ENCODE assay signal across 8 cellular contexts in genomic region chr15:84979651-84980050, GRCh38. TPM values are rescaled to one million over a fixed set of nuclear protein-coding genes. Genes with fewer than 3 reads are reported as not detected.
DNase-seq lines count a peak whose midpoint lies in the region; ATAC-seq and TF ChIP-seq lines count a peak whose summit lies in the region.

No MANE protein-coding gene starts in this region.

- H3K4me3 ChIP-seq in iPS-11a (ENCODE audit: low read depth, low read length) (peak overlapping the region; percentile 72), smooth muscle cell (peak overlapping the region; percentile 81)

- H3K27me3 ChIP-seq in smooth muscle cell (ENCODE audit: low read depth), result no peaks in the 10 kb centered on the region

- ATAC-seq in HG02938 (IDR thresholded peaks at IDR 0.05; ENCODE audit: unreplicated experiment), result no peak

- peak overlapping the region; percentile 90 for H3K4me2 ChIP-seq in smooth muscle cell

- no peak for TF ChIP-seq CTCF in smooth muscle cell (IDR thresholded peaks at IDR 0.05; ENCODE audit: borderline replicate concordance, insufficient read depth, poor library complexity, severe bottlenecking)

- H3K4me1 Mint-ChIP-seq in activated T-helper 1 cell treated with anti-CD3 and anti-CD28 coated beads, Interleukin-12 subunit alpha, Interleukin-12 subunit beta, Interleukin-2, Interleukin-4 antibody, amounts not matched to agents 30 ng/mL and 10 ng/mL and 1 ng/mL, durations not matched to agents 14 hours and 24 hours and 36 hours (ENCODE audit: low read depth), result peaks cover 29% of the 10 kb centered on the region

- H2AFZ ChIP-seq in smooth muscle cell (ENCODE audit: low read depth), result peak overlapping the region; percentile 89

- H3K9ac ChIP-seq in smooth muscle cell (ENCODE audit: low read depth), result no peak overlapping the region

- peaks cover 3% of the 10 kb centered on the region for H3K36me3 Mint-ChIP-seq in activated T-helper 1 cell treated with anti-CD3 and anti-CD28 coated beads, Interleukin-12 subunit alpha, Interleukin-12 subunit beta, Interleukin-2, Interleukin-4 antibody, amounts not matched to agents 30 ng/mL and 10 ng/mL and 1 ng/mL, durations not matched to agents 14 hours and 24 hours and 36 hours (ENCODE audit: low read depth)

- DNase-seq in HuH-7 (ENCODE audit: low spot score) (peak; percentile 52), smooth muscle cell (lab: John Stamatoyannopoulos, UW; ENCODE audit: unreplicated experiment) (no peak), epidermal melanocyte (ENCODE audit: insufficient read length, low spot score) (no peak), NCI-H345 treated with DMSO at 0.1 percent for 48 hours (lab: John Stamatoyannopoulos, UW; ENCODE audit: unreplicated experiment) (no peak), SKM-1 (lab: John Stamatoyannopoulos, UW; ENCODE audit: unreplicated experiment) (no peak)
- DNase-seq in activated T-helper 1 cell treated with anti-CD3 and anti-CD28 coated beads, Interleukin-12 subunit alpha, Interleukin-12 subunit beta, Interleukin-2, Interleukin-4 antibody, amounts not matched to agents 30 ng/mL and 10 ng/mL and 1 ng/mL, durations not matched to agents 14 hours and 24 hours and 36 hours (ENCODE audit: low spot score), result no peak

- peaks cover 18% of the 10 kb centered on the region for H3K27me3 Mint-ChIP-seq in activated T-helper 1 cell treated with anti-CD3 and anti-CD28 coated beads, Interleukin-12 subunit alpha, Interleukin-12 subunit beta, Interleukin-2, Interleukin-4 antibody, amounts not matched to agents 30 ng/mL and 10 ng/mL and 1 ng/mL, durations not matched to agents 14 hours and 24 hours and 36 hours (ENCODE audit: insufficient read depth)

- peaks cover 10% of the 10 kb centered on the region for H3K79me2 ChIP-seq in smooth muscle cell (ENCODE audit: low read depth)

- no peaks in the 10 kb centered on the region for H3K9me3 ChIP-seq in smooth muscle cell (replicated peaks; ENCODE audit: low read depth)

- H3K27ac ChIP-seq in smooth muscle cell (ENCODE audit: low read depth), result no peak overlapping the region

- peaks cover 24% of the 10 kb centered on the region for H4K20me1 ChIP-seq in smooth muscle cell (ENCODE audit: low read depth)

- 20% methylated on average over 16 of the region's 16 CpGs for WGBS in smooth muscle cell (ENCODE audit: low lambda C conversion rate)

- H3K4me3 Mint-ChIP-seq in activated T-helper 1 cell treated with anti-CD3 and anti-CD28 coated beads, Interleukin-12 subunit alpha, Interleukin-12 subunit beta, Interleukin-2, Interleukin-4 antibody, amounts not matched to agents 30 ng/mL and 10 ng/mL and 1 ng/mL, durations not matched to agents 14 hours and 24 hours and 36 hours, result peak overlapping the region; percentile 95

- peaks cover 4% of the 10 kb centered on the region for H3K4me1 ChIP-seq in smooth muscle cell (ENCODE audit: low read depth)

- H3K36me3 ChIP-seq in smooth muscle cell (ENCODE audit: low read depth), result no peaks in the 10 kb centered on the region

- H3K27ac Mint-ChIP-seq in activated T-helper 1 cell treated with anti-CD3 and anti-CD28 coated beads, Interleukin-12 subunit alpha, Interleukin-12 subunit beta, Interleukin-2, Interleukin-4 antibody, amounts not matched to agents 30 ng/mL and 10 ng/mL and 1 ng/mL, durations not matched to agents 14 hours and 24 hours and 36 hours, result peak overlapping the region; percentile 98

- intact Hi-C loops in activated T-helper 1 cell treated with anti-CD3 and anti-CD28 coated beads, Interleukin-12 subunit alpha, Interleukin-12 subunit beta, Interleukin-2, Interleukin-4 antibody, amounts not matched to agents 30 ng/mL and 10 ng/mL and 1 ng/mL, durations not matched to agents 14 hours and 24 hours and 36 hours (cut with micrococcal nuclease), result loop anchor here (1.0 to 10.0 kb wide), 13 partner anchors 51 to 1775 kb away; partner anchors contain the start of genes AKAP13, HDGFL3, SEC11A and ZNF592

- H3K9me3 Mint-ChIP-seq in activated T-helper 1 cell treated with anti-CD3 and anti-CD28 coated beads, Interleukin-12 subunit alpha, Interleukin-12 subunit beta, Interleukin-2, Interleukin-4 antibody, amounts not matched to agents 30 ng/mL and 10 ng/mL and 1 ng/mL, durations not matched to agents 14 hours and 24 hours and 36 hours, result no peaks in the 10 kb centered on the region

- peaks cover 3% of the 10 kb centered on the region for H3F3A ChIP-seq in smooth muscle cell (ENCODE audit: low read depth)

RNA-seq across cellular contexts. Expression of gene PDE8A, which starts 2.0 kb away (rescaled TPM):
- total RNA-seq in activated T-helper 1 cell treated with anti-CD3 and anti-CD28 coated beads, Interleukin-12 subunit alpha, Interleukin-12 subunit beta, Interleukin-2, Interleukin-4 antibody, amounts not matched to agents 30 ng/mL and 10 ng/mL and 1 ng/mL, durations not matched to agents 14 hours and 24 hours and 36 hours, result 17.4 and 25.2 TPM in 2 replicates
- total RNA-seq in smooth muscle cell, result 17.5 and 19.8 TPM in 2 replicates
- 4.3 and 5.5 TPM in 2 replicates for polyA plus RNA-seq in smooth muscle cell
